1 cellular context compared by ENCODE assay signal in genomic region chr3:4524423-4524769, GRCh38.
TF ChIP-seq lines count a peak whose summit lies in the region.

No MANE protein-coding gene starts in this region.

TF ChIP-seq in IMR-90, 13 proteins besides CTCF, POLR2A, EP300 and RAD21 (continued from another document):
- no peak for TF ChIP-seq USF2 (IDR thresholded peaks at IDR 0.05; ENCODE audit: low read depth, low read length)
- TF ChIP-seq RFX5 (IDR thresholded peaks at IDR 0.05; ENCODE audit: low read depth, low read length) = no peak
- TF ChIP-seq BHLHE40 (IDR thresholded peaks at IDR 0.05; ENCODE audit: low read depth, low read length) = no peak
- no peak for TF ChIP-seq MAZ (IDR thresholded peaks at IDR 0.05; ENCODE audit: borderline replicate concordance, low read depth, low read length)
